ENCODE assay signal across 8 cellular contexts in genomic region chr13:100434010-100434763, GRCh38.
DNase-seq lines count a peak whose midpoint lies in the region; ATAC-seq and TF ChIP-seq lines count a peak whose summit lies in the region.

No MANE protein-coding gene starts in this region.

- TF ChIP-seq RAD21 in HCT116 (IDR thresholded peaks at IDR 0.05; ENCODE audit: low read depth): peak; percentile 33

- H3K9me3 ChIP-seq in HCT116 (ENCODE audit: control insufficient read depth in 1 of 2, insufficient read depth in 1 of 2, low read depth in 1 of 2, low read length in 2 of 2) (no peaks in the 10 kb centered on the region), OCI-LY3 (ENCODE audit: insufficient read depth, low read length) (no peaks in the 10 kb centered on the region), A673 (ENCODE audit: low read depth, low read length, poor library complexity, severe bottlenecking) (no peaks in the 10 kb centered on the region)

- peak overlapping the region; percentile 78 for H3K27ac ChIP-seq in HCT116 (ENCODE audit: low read depth, low read length)
- no peak overlapping the region for H3K27ac ChIP-seq in OCI-LY3 (ENCODE audit: low read length)
- no peak overlapping the region for H3K27ac ChIP-seq in A673 (ENCODE audit: low read depth, low read length, poor library complexity, severe bottlenecking)

- H3K4me3 ChIP-seq in HCT116 (replicated peaks in 1 of 2; ENCODE audit: low read depth in 1 of 2, low read length in 2 of 2) (peak overlapping the region in 1 of 2 experiments; percentile 34; a peak in 2 of 4 replicates), OCI-LY3 (ENCODE audit: low read length) (peak overlapping the region; percentile 5; the same call in 1 of the 2 replicates), A673 (ENCODE audit: low read depth, low read length, poor library complexity, severe bottlenecking) (no peak overlapping the region)

- no peak for TF ChIP-seq CTCF in HCT116 (IDR thresholded peaks at IDR 0.05 in 2 of 3, conservative IDR thresholded peaks at IDR 0.05 in 1 of 3; ENCODE audit: borderline replicate concordance in 1 of 3, insufficient read depth in 1 of 3, low read depth in 2 of 3, low read length in 2 of 3)
- TF ChIP-seq CTCF in OCI-LY3 (IDR thresholded peaks at IDR 0.05; ENCODE audit: low read depth, low read length): no peak
- TF ChIP-seq CTCF in A673 (conservative IDR thresholded peaks at IDR 0.05; ENCODE audit: low read depth, low read length): no peak

- H3K27me3 ChIP-seq in HCT116 (ENCODE audit: insufficient read depth, low read length) (no peaks in the 10 kb centered on the region), OCI-LY3 (ENCODE audit: low read depth, low read length) (no peaks in the 10 kb centered on the region), A673 (replicated peaks; ENCODE audit: insufficient read depth, low read depth, low read length, poor library complexity) (no peaks in the 10 kb centered on the region)

- peaks cover 35% of the 10 kb centered on the region in 2 experiments for H3K4me1 ChIP-seq in HCT116 (ENCODE audit: control insufficient read depth in 1 of 2, insufficient read depth in 2 of 2, low read length in 2 of 2)
- peaks cover 21% of the 10 kb centered on the region for H3K4me1 ChIP-seq in OCI-LY3 (ENCODE audit: low read length)
- H3K4me1 ChIP-seq in A673 (ENCODE audit: insufficient read depth, low read length, poor library complexity, severe bottlenecking): peaks cover 7% of the 10 kb centered on the region

- peak; percentile 78 for DNase-seq in HCT116 (ENCODE audit: low read depth, low spot score)
- peak; percentile 81 for DNase-seq in kidney glomerular epithelial cell (lab: John Stamatoyannopoulos, UW)
- DNase-seq in GF-D8 (lab: John Stamatoyannopoulos, UW): no peak
- no peak for DNase-seq in A673 (ENCODE audit: low spot score)
- DNase-seq in AML-193 (lab: John Stamatoyannopoulos, UW): no peak

- H3K4me2 ChIP-seq in HCT116 (ENCODE audit: low read length) (peak overlapping the region; percentile 72), OCI-LY3 (ENCODE audit: low read length) (peak overlapping the region; percentile 67)

- peak; percentile 94 for ATAC-seq in GM18505 (IDR thresholded peaks at IDR 0.05; ENCODE audit: unreplicated experiment)
- peak; percentile 90 for ATAC-seq in HCT116
- no peak for ATAC-seq in activated CD4-positive, CD25-positive, alpha-beta regulatory T cell treated with anti-CD3 and anti-CD28 coated beads, Interleukin-2, amount 50 U/mL, for 24 hours

- TF ChIP-seq POLR2A in GM18505 (IDR thresholded peaks at IDR 0.05; ENCODE audit: borderline replicate concordance, extremely low read depth, insufficient read depth, insufficient read length) (no peak), HCT116 (IDR thresholded peaks at IDR 0.05; ENCODE audit: borderline replicate concordance, extremely low read depth, insufficient read depth, insufficient read length) (no peak)

- H2AFZ ChIP-seq in HCT116 (ENCODE audit: low read depth, low read length, poor library complexity, severe bottlenecking) (no peak overlapping the region), OCI-LY3 (ENCODE audit: low read depth, low read length) (no peak overlapping the region)

- CTCF ChIA-PET in HCT116 (lab: Charles Lee): no interaction called here
- CTCF ChIA-PET in A673 (lab: Charles Lee): no interaction called here

- no peaks in the 10 kb centered on the region for H3K36me3 ChIP-seq in HCT116 (ENCODE audit: control insufficient read depth in 1 of 2, insufficient read depth in 2 of 2, low read length in 2 of 2)
- peaks cover 3% of the 10 kb centered on the region for H3K36me3 ChIP-seq in OCI-LY3 (replicated peaks; ENCODE audit: low read depth, low read length)
- peaks cover 1% of the 10 kb centered on the region for H3K36me3 ChIP-seq in A673 (ENCODE audit: insufficient read depth, low read length, poor library complexity, severe bottlenecking)

- BruUV-seq in HCT116 (replicated peaks; lab: Mats Ljungman, UMichigan) (no TSS peak), A673 (replicated peaks; lab: Mats Ljungman, UMichigan) (no TSS peak)

- RAD21 ChIA-PET in HCT116 (lab: Charles Lee; ENCODE audit: low non-redundant PET in 1 of 2, low total read pairs in 2 of 2, uncharacterized antibody in 2 of 2, unreplicated experiment in 2 of 2): interaction anchor here in 1 of 2 experiments (0.6 to 1.0 kb wide), 2 partner anchors 31 to 187 kb away, joined by 4 read pairs; no protein-coding TSS in a partner anchor

- no peaks in the 10 kb centered on the region for H3K9me2 ChIP-seq in HCT116 (ENCODE audit: insufficient read depth)

- intact Hi-C loops in HCT116 (cut with micrococcal nuclease) (loop anchor here (1.0 kb wide), 1 partner anchor 42 kb away; no protein-coding TSS in a partner anchor), A673 (cut with micrococcal nuclease; ENCODE audit: unreplicated experiment) (no loop called here)

- H4K20me1 ChIP-seq in HCT116 (ENCODE audit: insufficient read depth): no peaks in the 10 kb centered on the region
- H4K20me1 ChIP-seq in OCI-LY3 (ENCODE audit: insufficient read depth, low read length): no peaks in the 10 kb centered on the region; the same call in 1 of the 2 replicates

- H3K9ac ChIP-seq in HCT116 (ENCODE audit: low read length) (peak overlapping the region; percentile 41), OCI-LY3 (ENCODE audit: low read length) (no peak overlapping the region)

- POLR2A ChIA-PET in HCT116 (lab: Charles Lee): no interaction called here
- POLR2A ChIA-PET in A673 (lab: Charles Lee; ENCODE audit: low non-redundant PET): no interaction called here

- no peaks in the 10 kb centered on the region for H3K79me2 ChIP-seq in HCT116 (ENCODE audit: insufficient read depth, low read length)
- no peaks in the 10 kb centered on the region for H3K79me2 ChIP-seq in OCI-LY3 (ENCODE audit: low read length)

TF ChIP-seq in HCT116, 20 proteins besides CTCF, POLR2A, EP300 and RAD21:
- TF ChIP-seq EZH2phosphoT487 (IDR thresholded peaks at IDR 0.05; ENCODE audit: borderline replicate concordance) (no peak), CEBPB (IDR thresholded peaks at IDR 0.05; ENCODE audit: low read depth) (0 out of 2 replicates have a peak, but pooled peaks have one; percentile 38), FOSL1 (IDR thresholded peaks at IDR 0.05; ENCODE audit: low read depth) (peak; percentile 83), TCF7L2 (IDR thresholded peaks at IDR 0.05; ENCODE audit: borderline replicate concordance, extremely low read depth, insufficient read depth, insufficient read length) (peak; percentile 86), SRF (IDR thresholded peaks at IDR 0.05; ENCODE audit: low read depth) (peak; percentile 62), EGR1 (IDR thresholded peaks at IDR 0.05; ENCODE audit: low read depth) (0 out of 2 replicates have a peak, but pooled peaks have one; percentile 18), MAX (IDR thresholded peaks at IDR 0.05) (peak; percentile 47), SP1 (IDR thresholded peaks at IDR 0.05; ENCODE audit: low read depth) (peak; percentile 72), YY1 (IDR thresholded peaks at IDR 0.05; ENCODE audit: extremely low read depth, insufficient replicate concordance, low read depth, low read length) (no peak), CBX3 (IDR thresholded peaks at IDR 0.05; ENCODE audit: low read depth) (peak; percentile 79; the same call in 1 of the 2 replicates), JUND (IDR thresholded peaks at IDR 0.05) (peak; percentile 78)
- TF ChIP-seq, protein P1, sequence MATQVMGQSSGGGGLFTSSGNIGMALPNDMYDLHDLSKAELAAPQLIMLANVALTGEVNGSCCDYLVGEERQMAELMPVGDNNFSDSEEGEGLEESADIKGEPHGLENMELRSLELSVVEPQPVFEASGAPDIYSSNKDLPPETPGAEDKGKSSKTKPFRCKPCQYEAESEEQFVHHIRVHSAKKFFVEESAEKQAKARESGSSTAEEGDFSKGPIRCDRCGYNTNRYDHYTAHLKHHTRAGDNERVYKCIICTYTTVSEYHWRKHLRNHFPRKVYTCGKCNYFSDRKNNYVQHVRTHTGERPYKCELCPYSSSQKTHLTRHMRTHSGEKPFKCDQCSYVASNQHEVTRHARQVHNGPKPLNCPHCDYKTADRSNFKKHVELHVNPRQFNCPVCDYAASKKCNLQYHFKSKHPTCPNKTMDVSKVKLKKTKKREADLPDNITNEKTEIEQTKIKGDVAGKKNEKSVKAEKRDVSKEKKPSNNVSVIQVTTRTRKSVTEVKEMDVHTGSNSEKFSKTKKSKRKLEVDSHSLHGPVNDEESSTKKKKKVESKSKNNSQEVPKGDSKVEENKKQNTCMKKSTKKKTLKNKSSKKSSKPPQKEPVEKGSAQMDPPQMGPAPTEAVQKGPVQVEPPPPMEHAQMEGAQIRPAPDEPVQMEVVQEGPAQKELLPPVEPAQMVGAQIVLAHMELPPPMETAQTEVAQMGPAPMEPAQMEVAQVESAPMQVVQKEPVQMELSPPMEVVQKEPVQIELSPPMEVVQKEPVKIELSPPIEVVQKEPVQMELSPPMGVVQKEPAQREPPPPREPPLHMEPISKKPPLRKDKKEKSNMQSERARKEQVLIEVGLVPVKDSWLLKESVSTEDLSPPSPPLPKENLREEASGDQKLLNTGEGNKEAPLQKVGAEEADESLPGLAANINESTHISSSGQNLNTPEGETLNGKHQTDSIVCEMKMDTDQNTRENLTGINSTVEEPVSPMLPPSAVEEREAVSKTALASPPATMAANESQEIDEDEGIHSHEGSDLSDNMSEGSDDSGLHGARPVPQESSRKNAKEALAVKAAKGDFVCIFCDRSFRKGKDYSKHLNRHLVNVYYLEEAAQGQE (IDR thresholded peaks at IDR 0.05; ENCODE audit: low read depth): no peak

Comparison
In these comparisons a context has a peak if more than half of its experiments do, and no peak if none do; other contexts are left out.
1. ATAC-seq: peak in GM18505 (single experiment) and HCT116 (single experiment); none in activated CD4-positive, CD25-positive, alpha-beta regulatory T cell treated with anti-CD3 and anti-CD28 coated beads, Interleukin-2, amount 50 U/mL, for 24 hours (0 of 2).
2. DNase-seq: peak in HCT116 (single experiment) and kidney glomerular epithelial cell (single experiment); none in GF-D8 (single experiment), A673 (single experiment) and AML-193 (0 of 2).